ENCODE assay signal across 9 cellular contexts in the genomic region with DNA sequence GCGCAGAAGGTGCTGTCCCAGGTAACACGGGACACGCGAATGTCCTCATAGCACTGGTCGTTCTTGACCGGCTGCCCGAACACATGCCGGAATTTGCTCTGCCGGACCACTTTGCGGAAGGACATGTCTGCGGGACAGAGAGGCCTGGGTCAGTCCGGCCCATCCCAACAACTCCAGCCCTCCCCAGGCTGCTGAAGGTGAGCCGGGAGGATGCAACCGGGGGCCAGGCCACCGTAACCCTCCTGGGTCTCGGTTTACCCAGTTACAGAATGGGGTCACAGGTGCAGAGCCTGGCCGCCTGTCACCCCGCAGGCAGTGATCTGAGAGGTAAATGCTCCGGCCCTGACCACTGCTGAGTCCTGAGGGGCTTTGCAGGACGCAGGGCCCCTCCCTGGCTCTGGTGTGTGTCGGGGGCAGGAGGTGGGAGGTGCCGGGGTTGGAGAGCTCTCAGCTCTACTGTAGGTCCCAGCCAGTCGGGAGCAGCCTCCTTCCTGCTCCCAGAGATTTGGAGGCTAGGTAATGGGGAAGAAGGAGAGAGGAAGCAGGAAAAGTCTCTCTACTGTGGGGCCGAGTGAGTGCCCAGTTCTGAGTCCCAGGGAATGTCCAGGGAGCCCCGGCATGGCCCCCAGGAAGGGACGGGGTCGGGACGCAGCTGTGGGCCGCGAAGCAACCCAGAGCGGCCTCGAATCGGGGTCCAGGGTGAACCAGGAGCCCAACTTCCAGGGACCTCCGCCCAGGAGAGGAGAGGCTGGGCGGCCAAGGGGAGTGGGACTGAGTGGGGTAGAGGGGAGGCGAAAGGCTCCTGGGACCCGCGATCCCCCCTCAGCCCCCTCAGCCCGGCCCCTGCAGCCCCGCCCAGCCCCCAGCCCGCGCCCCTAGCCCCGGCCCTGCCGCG. TPM values are rescaled to one million over a fixed set of nuclear protein-coding genes. Genes with fewer than 3 reads are reported as not detected.
DNase-seq lines count a peak whose midpoint lies in the region; ATAC-seq and TF ChIP-seq lines count a peak whose summit lies in the region.
"Had no signal": no experiment of that assay in that cellular context is flagged by ENCODE, and none has a peak within 500 bp of the region (broad histone marks: within the 10 kb centered on the region; RNA-seq: fewer than 3 reads in every experiment).

No MANE protein-coding gene starts in this region.

- H4K20me1 ChIP-seq in PC-3 (ENCODE audit: low read length) = no peaks in the 10 kb centered on the region

- peak overlapping the region; percentile 84 for H3K4me3 Mint-ChIP-seq in Calu3 (ENCODE audit: low read depth, unreplicated experiment)

- H3K27ac ChIP-seq in PC-3 (ENCODE audit: low read length) = peak overlapping the region; percentile 31
- H3K27ac ChIP-seq in epithelial cell of prostate = peak overlapping the region; percentile 69
- H3K27ac ChIP-seq in ovary = peak overlapping the region; percentile 94

- DNase-seq in Calu3 (no peak), PC-3 (peak; percentile 29), epithelial cell of prostate (ENCODE audit: low read depth, low spot score) (no peak), ovary (peak in 2 of 5 donors; percentile 36 to 43), iPS-NIHi7 (ENCODE audit: extremely low spot score) (no peak), SW 1271 (lab: John Stamatoyannopoulos, UW) (no peak)

- no peak overlapping the region for H2AFZ ChIP-seq in PC-3 (ENCODE audit: low read length)

- H3K27me3 ChIP-seq in PC-3 (ENCODE audit: low read length) (no peaks in the 10 kb centered on the region), ovary (no peaks in the 10 kb centered on the region)

- peak overlapping the region; percentile 89 for H3K4me2 ChIP-seq in PC-3 (ENCODE audit: low read length)

- 0 out of 2 replicates have a peak, but pooled peaks cover 6% of the 10 kb centered on the region for H3K79me2 ChIP-seq in PC-3 (ENCODE audit: low read length)

- H3K9me3 ChIP-seq in PC-3 (ENCODE audit: low read length) (no peaks in the 10 kb centered on the region), ovary (no peaks in the 10 kb centered on the region)

- H3K27ac Mint-ChIP-seq in Calu3 (ENCODE audit: unreplicated experiment) = no peak overlapping the region

- H3K4me1 ChIP-seq in PC-3 (ENCODE audit: insufficient read depth, low read length) (0 out of 2 replicates have a peak, but pooled peaks cover 6% of the 10 kb centered on the region), ovary (ENCODE audit: insufficient read depth) (peaks cover 4% of the 10 kb centered on the region)

- peaks cover 24% of the 10 kb centered on the region for H3K4me1 Mint-ChIP-seq in Calu3 (ENCODE audit: low read depth, unreplicated experiment)

- H3K9me2 ChIP-seq in PC-3 (replicated peaks; ENCODE audit: low read length) = no peaks in the 10 kb centered on the region

- peak overlapping the region; percentile 77 for H3K9ac ChIP-seq in PC-3 (ENCODE audit: low read length)

- intact Hi-C loops in Calu3 (cut with micrococcal nuclease; ENCODE audit: unreplicated experiment) = no loop called here
- intact Hi-C loops in PC-3 (cut with micrococcal nuclease) = loop anchor here (1.0 to 2.0 kb wide), 3 partner anchors 14 to 64 kb away; partner anchors contain the start of gene RPS6KB2
- intact Hi-C loops in ovary (cut with DNase I) = loop anchor here in 1 of 4 donors (1.0 to 10.0 kb wide), 2 partner anchors 41 to 62 kb away; partner anchors contain the start of genes CDK2AP2, PITPNM1 and PPP1CA

- WGBS in ovary, 3 donors = 27 to 33% (median 31%) methylated on average over 40 to 45 of the region's 45 CpGs

- TF ChIP-seq CTCF in Calu3 (IDR thresholded peaks at IDR 0.05; ENCODE audit: unreplicated experiment) = no peak
- no peak for TF ChIP-seq CTCF in PC-3 (conservative IDR thresholded peaks at IDR 0.05; ENCODE audit: low read depth, low read length)
- TF ChIP-seq CTCF in ovary (IDR thresholded peaks at IDR 0.05) = no peak

- H3K36me3 Mint-ChIP-seq in Calu3 (ENCODE audit: insufficient read depth, unreplicated experiment) = peaks cover 60% of the 10 kb centered on the region

- BruUV-seq in Calu3 (replicated peaks; lab: Mats Ljungman, UMichigan) (no TSS peak), PC-3 (replicated peaks; lab: Mats Ljungman, UMichigan) (no TSS peak)

- peaks cover 5% of the 10 kb centered on the region for H3F3A ChIP-seq in PC-3 (ENCODE audit: low read length, unreplicated experiment)

- no peaks in the 10 kb centered on the region for H3K27me3 Mint-ChIP-seq in Calu3 (ENCODE audit: unreplicated experiment)

- TF ChIP-seq POLR2A in ovary (IDR thresholded peaks at IDR 0.05) = no peak

- peaks cover 3% of the 10 kb centered on the region; the same call in 1 of the 2 replicates for H3K36me3 ChIP-seq in PC-3 (ENCODE audit: low read depth, low read length)
- no peaks in the 10 kb centered on the region for H3K36me3 ChIP-seq in ovary

- H3K9me3 Mint-ChIP-seq in Calu3 (ENCODE audit: low read depth, unreplicated experiment) = no peaks in the 10 kb centered on the region

- H3K4me3 ChIP-seq in PC-3 (ENCODE audit: low read length) (peak overlapping the region; percentile 82), ovary (peak overlapping the region; percentile 69)

- POLR2A ChIA-PET in PC-3 (lab: Charles Lee; ENCODE audit: unreplicated experiment) = interaction anchor here (0.7 kb wide), 1 partner anchor 13 kb away, joined by 6 read pairs; no protein-coding TSS in a partner anchor

- ATAC-seq in PC-3 (peak; percentile 23), GM19463 (IDR thresholded peaks at IDR 0.05; ENCODE audit: unreplicated experiment) (no peak), HG02870 (IDR thresholded peaks at IDR 0.05; ENCODE audit: unreplicated experiment) (no peak)

- CTCF ChIA-PET in Calu3 (lab: Charles Lee) = interaction anchor here (0.6 kb wide), 1 partner anchor 50 kb away, joined by 5 read pairs; no protein-coding TSS in a partner anchor
- CTCF ChIA-PET in PC-3 (lab: Charles Lee) = no interaction called here

- no peak for TF ChIP-seq EP300 in ovary (IDR thresholded peaks at IDR 0.05)

RNA-seq across cellular contexts. Expression of gene CORO1B, which starts 0.5 kb away (rescaled TPM):
- total RNA-seq in Calu3 (2022) (103 and 116 TPM in 2 replicates), PC-3 (2014; rRNA removed) (209 and 250 TPM in 2 replicates), ovary (10 to 100 TPM; 31.1 to 80.5 (median 60.8) TPM)
- 10 to 100 TPM in 1 of 2 donors, 1 to 10 TPM in 1; 2.8 to 74.3 TPM for polyA plus RNA-seq in ovary

RNA-seq across cellular contexts. Expression of gene PTPRCAP, which starts 5.3 kb away (rescaled TPM):
- total RNA-seq in Calu3 (2022) (0.51 and 1.3 TPM in 2 replicates), PC-3 (2014; rRNA removed) (0.15 and 0.29 TPM in 2 replicates), ovary (10 to 100 TPM in 1 of 7 donors, 1 to 10 TPM in 6; 2.4 to 10.7 (median 3.2) TPM)
- polyA plus RNA-seq in ovary = 1 to 10 TPM in 1 of 2 donors, not detected in 1; 7.2 TPM
- total RNA-seq: HT1080 had no signal

RNA-seq across cellular contexts. Expression of gene GPR152, which starts 9.8 kb away (rescaled TPM):
- total RNA-seq in Calu3 (2022) = not detected in 2 replicates
- total RNA-seq in PC-3 (2014; rRNA removed) = not detected in 2 replicates
- under 1 TPM in 1 of 7 donors, not detected in 6; 0.15 TPM for total RNA-seq in ovary
- polyA plus RNA-seq in ovary = not detected
- total RNA-seq: HT1080 had no signal

RNA-seq across cellular contexts. Expression of gene CABP4, which starts 12.4 kb away (rescaled TPM):
- total RNA-seq in Calu3 (2022) (24.8 and 25.4 TPM in 2 replicates), PC-3 (2014; rRNA removed) (0.55 TPM in 1 of 2 replicates, not detected in the other), ovary (1 to 10 TPM in 4 of 7 donors, under 1 TPM in 2, not detected in 1; 0.13 to 2.1 (median 1.2) TPM)
- polyA plus RNA-seq in ovary = under 1 TPM; 0.62 to 0.92 TPM
- total RNA-seq: HT1080 had no signal

RNA-seq across cellular contexts. Expression of gene RPS6KB2, which starts 14.5 kb away (rescaled TPM):
- 44.3 and 47.5 TPM in 2 replicates for total RNA-seq in Calu3 (2022)
- 170 and 208 TPM in 2 replicates for total RNA-seq in PC-3 (2014; rRNA removed)
- total RNA-seq in ovary = 10 to 100 TPM; 24.8 to 38.6 (median 33.1) TPM
- 10 to 100 TPM; 10.4 to 38.2 TPM for polyA plus RNA-seq in ovary

Comparison
In these comparisons a context has a peak if more than half of its experiments do, and no peak if none do; other contexts are left out.
1. H3K27ac ChIP-seq: peak in every context shown above with its lines; median percentile 94 in ovary; 69 in epithelial cell of prostate; 31 in PC-3.